ENCODE assay signal across 1 cellular context in the genomic region with DNA sequence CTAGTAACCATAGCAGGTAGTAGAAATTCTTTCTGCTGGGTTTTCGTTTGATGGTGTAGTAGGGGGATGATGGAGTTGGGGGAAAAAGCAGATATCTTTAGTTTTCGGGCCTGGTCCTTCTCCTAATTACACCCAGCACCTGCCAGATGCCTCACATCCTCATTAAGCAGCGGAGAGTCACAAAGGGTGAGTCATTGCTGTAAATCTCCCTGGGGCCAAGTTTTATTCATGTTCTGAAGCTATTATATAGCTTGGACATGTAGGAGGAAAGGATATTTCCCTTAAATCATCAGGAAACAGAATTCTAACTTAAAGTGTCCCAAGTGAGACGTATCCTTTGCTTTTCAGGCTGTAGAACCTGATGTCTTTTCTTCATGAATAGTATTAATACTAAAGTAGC.
TF ChIP-seq lines count a peak whose summit lies in the region.

No MANE protein-coding gene starts in this region.

TF ChIP-seq in GM12878, 131 proteins besides CTCF, POLR2A, EP300 and RAD21:
- TF ChIP-seq CHD4 (IDR thresholded peaks at IDR 0.05) (no peak), MTA2 (IDR thresholded peaks at IDR 0.05; ENCODE audit: low read depth) (0 out of 2 replicates have a peak, but pooled peaks have one; percentile 16)
